In the genomic region with DNA sequence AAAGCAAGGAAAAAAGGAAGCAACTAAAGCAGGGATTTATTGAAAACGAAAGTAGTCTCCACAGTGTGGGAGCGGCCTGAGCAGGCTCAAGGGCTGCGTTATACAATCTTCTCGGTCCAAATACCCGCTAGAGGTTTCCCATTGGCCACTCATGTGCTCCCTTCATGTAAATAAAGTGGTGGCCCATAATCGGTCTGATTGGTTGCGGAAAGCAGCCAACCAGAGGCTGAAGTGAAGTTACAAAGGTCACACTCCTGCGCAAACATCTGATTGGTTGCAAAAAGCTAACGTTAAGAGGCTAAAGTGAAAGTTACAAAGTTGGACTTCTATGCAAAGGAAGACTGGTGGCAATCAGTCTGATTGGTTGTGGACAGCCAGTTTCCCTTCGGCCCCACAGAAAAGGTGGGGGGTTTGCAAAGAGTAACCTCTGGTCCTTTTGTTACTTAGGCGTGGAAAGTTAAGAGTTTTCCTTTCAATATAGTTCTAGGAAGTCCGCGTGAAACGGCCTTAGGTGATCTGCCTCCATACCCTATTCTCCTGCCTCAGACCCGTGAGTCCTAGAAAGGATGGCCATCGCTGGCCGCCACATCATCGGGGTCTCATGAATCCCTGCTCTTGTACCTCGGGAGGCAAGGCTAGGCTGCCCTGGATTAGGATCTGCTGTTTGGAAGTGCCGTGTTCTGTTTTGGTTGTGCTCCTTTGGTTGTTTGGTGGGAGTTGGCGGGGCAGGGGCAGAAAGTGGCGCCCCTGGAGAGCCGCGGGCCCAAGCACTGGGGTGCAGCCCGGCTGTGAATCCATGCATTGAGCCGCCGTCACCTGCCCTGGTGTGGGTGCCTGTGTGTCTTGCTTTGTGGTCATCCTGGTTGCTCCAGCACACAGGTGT, we compare ENCODE assay signal across 8 cellular contexts.
DNase-seq lines count a peak whose midpoint lies in the region; ATAC-seq and TF ChIP-seq lines count a peak whose summit lies in the region.

No MANE protein-coding gene starts in this region.

- H4K20me1 ChIP-seq in hepatocyte (ENCODE audit: insufficient read depth, poor library complexity, severe bottlenecking) = no peaks in the 10 kb centered on the region

- no peaks in the 10 kb centered on the region for H3K4me1 ChIP-seq in hepatocyte (ENCODE audit: insufficient read depth)

- no peak for TF ChIP-seq CTCF in hepatocyte (IDR thresholded peaks at IDR 0.05; ENCODE audit: poor library complexity)

- H3K9me3 ChIP-seq in hepatocyte (ENCODE audit: low read depth) = no peaks in the 10 kb centered on the region

- H3K79me2 ChIP-seq in hepatocyte = no peaks in the 10 kb centered on the region

- no peaks in the 10 kb centered on the region for H3K36me3 ChIP-seq in hepatocyte (replicated peaks; ENCODE audit: insufficient read depth, low read depth)

- ATAC-seq in GM18499 (IDR thresholded peaks at IDR 0.05; ENCODE audit: insufficient read depth, unreplicated experiment) = peak; percentile 52
- ATAC-seq in HG02943 (IDR thresholded peaks at IDR 0.05; ENCODE audit: low read depth, unreplicated experiment) = peak; percentile 78

- no peak overlapping the region for H2AFZ ChIP-seq in hepatocyte

- peak overlapping the region; percentile 92 for H3K4me2 ChIP-seq in hepatocyte

- H3K27me3 ChIP-seq in hepatocyte = peaks cover 5% of the 10 kb centered on the region

- no peaks in the 10 kb centered on the region for H3K9me2 ChIP-seq in hepatocyte (replicated peaks; ENCODE audit: insufficient read depth)

- H3K27ac ChIP-seq in hepatocyte = no peak overlapping the region

- no peak overlapping the region for H3K4me3 ChIP-seq in hepatocyte

- DNase-seq in OCI-M2 (lab: John Stamatoyannopoulos, UW; ENCODE audit: unreplicated experiment) (peak; percentile 67), hepatocyte (ENCODE audit: low spot score) (no peak), H4 (ENCODE audit: low spot score) (no peak), cerebellar nuclear complex (lab: John Stamatoyannopoulos, UW) (no peak)
- DNase-seq in activated naive CD4-positive, alpha-beta T cell treated with anti-CD3 and anti-CD28 coated beads, Interleukin-2, amount 50 U/mL, for 16 hours = peak; percentile 46
- DNase-seq in stimulated activated CD4-positive, alpha-beta T cell treated with anti-CD3 and anti-CD28 coated beads, Interleukin-2, amount 100 ng/mL, for 24 hours = peak; percentile 37 to 62

- WGBS in hepatocyte (ENCODE audit: low lambda C conversion rate, missing lambda C conversion rate) = 94% methylated on average over 27 of the region's 27 CpGs

Comparison
In these comparisons a context has a peak if more than half of its experiments do, and no peak if none do; other contexts are left out.
1. DNase-seq: peak in OCI-M2 (single experiment), activated naive CD4-positive, alpha-beta T cell treated with anti-CD3 and anti-CD28 coated beads, Interleukin-2, amount 50 U/mL, for 16 hours (single experiment) and stimulated activated CD4-positive, alpha-beta T cell treated with anti-CD3 and anti-CD28 coated beads, Interleukin-2, amount 100 ng/mL, for 24 hours (2 of 2); none in hepatocyte (single experiment), H4 (single experiment) and cerebellar nuclear complex (0 of 2).